ENCODE assay signal across 20 cellular contexts in the genomic region with DNA sequence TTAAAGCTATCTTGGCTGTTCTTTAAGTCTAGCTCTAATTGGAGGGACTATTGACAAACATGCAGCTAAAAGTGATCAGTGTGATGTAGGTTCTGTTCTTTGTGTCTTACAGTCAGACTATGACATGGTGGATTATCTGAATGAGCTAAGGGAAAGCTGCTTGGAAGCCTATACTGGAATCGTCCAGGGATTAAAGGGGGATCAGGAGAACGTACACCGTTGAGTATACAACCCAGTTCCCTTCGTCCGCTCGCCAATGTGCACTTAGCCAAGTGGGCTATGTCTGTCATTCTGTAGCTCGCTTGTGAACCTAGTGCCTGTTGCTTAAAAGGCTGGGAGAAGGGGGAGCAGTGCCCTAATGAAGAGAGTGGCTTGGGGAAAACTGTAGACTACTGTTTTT. TPM values are rescaled to one million over a fixed set of nuclear protein-coding genes. Genes with fewer than 3 reads are reported as not detected.
"Had no signal": no experiment of that assay in that cellular context is flagged by ENCODE, and none has a peak within 500 bp of the region (broad histone marks: within the 10 kb centered on the region; RNA-seq: fewer than 3 reads in every experiment).

No MANE protein-coding gene starts in this region.

- H3K4me3 Mint-ChIP-seq: effector memory CD8-positive, alpha-beta T cell; naive B cell; neural crest cell had no signal

- H3K27ac Mint-ChIP-seq: effector memory CD8-positive, alpha-beta T cell; progenitor cell of endocrine pancreas had no signal

- DNase-seq: activated CD4-positive, alpha-beta T cell treated with anti-CD3 and anti-CD28 coated beads, Interleukin-2, amount 50 U/mL, for 4 hours; activated CD4-positive, CD25-positive, alpha-beta regulatory T cell treated with anti-CD3 and anti-CD28 coated beads, Interleukin-2, amount 50 U/mL, for 72 hours; activated effector memory CD4-positive, alpha-beta T cell treated with anti-CD3 and anti-CD28 coated beads, Interleukin-2, amount 50 U/mL, for 16 hours; activated T-cell treated with anti-CD3 and anti-CD28 coated beads for 4 hours; amygdala; effector memory CD8-positive, alpha-beta T cell; esophagus squamous epithelium; mesenchymal stem cell; mucosa of descending colon; naive B cell; stomach; T1000; upper lobe of left lung had no signal

- H3K9me3 Mint-ChIP-seq: activated naive CD4-positive, alpha-beta T cell treated with anti-CD3 and anti-CD28 coated beads, Interleukin-2, amount 50 U/mL, for 72 hours; effector memory CD8-positive, alpha-beta T cell; naive B cell; neural crest cell had no signal

- H3K27me3 Mint-ChIP-seq: effector memory CD8-positive, alpha-beta T cell; naive B cell; progenitor cell of endocrine pancreas had no signal

- ATAC-seq: activated naive CD4-positive, alpha-beta T cell treated with anti-CD3 and anti-CD28 coated beads, Interleukin-2, amount 50 U/mL, for 72 hours; effector memory CD8-positive, alpha-beta T cell; mucosa of descending colon had no signal

- H3K4me1 Mint-ChIP-seq: naive B cell, neural crest cell had no signal

RNA-seq across cellular contexts. Expression of a gene that starts 54.8 kb away (rescaled TPM):
- total RNA-seq: dermis microvascular lymphatic vessel endothelial cell, glomerular endothelial cell, neural crest cell, osteoblast, progenitor cell of endocrine pancreas, skeletal muscle tissue had no signal
